Comparison of ENCODE assay signal across 21 cellular contexts in the genomic region with DNA sequence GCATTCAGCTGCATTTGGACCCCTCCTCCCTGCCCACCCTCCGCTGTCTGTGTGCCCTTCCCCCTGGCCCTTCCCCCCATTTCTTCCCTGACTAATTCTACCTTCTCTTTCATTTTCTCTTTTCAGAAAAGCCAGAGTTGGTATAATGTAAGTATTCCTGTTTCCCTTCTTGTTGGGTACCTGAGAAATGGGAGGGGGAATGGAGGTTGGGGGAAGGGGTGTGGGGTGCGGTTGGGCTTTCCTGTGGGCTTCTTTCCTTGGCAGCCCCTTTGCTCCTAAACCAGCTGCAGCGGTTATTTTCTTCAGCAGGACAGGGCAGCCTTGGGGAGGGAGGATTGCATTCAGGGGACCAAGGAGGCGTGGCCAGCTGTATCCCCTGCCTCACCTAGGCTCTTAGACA.
A peak's percentile ranks its signal among the peaks of the same experiment; 100 is the strongest.
DNase-seq lines count a peak whose midpoint lies in the region; ATAC-seq, FAIRE-seq and TF ChIP-seq lines count a peak whose summit lies in the region.
"Had no signal": no experiment of that assay in that cellular context is flagged by ENCODE, and none has a peak within 500 bp of the region (broad histone marks: within the 10 kb centered on the region; RNA-seq: fewer than 3 reads in every experiment).

No MANE protein-coding gene starts in this region.

- peaks cover 82% of the 10 kb centered on the region for H3K4me1 ChIP-seq in A549
- H3K4me1 ChIP-seq in H1 (replicated peaks in 1 of 4; ENCODE audit: control insufficient read depth in 3 of 4, insufficient read depth in 4 of 4, low read length in 3 of 4), result peaks cover 0 to 9% (median under 1%) of the 10 kb centered on the region in 4 experiments; a peak in 4 of 7 replicates

- H3K18ac ChIP-seq in H1 (ENCODE audit: extremely low read depth, low read length), result no peak overlapping the region

- H3K56ac ChIP-seq in H1 (replicated peaks; ENCODE audit: insufficient read length, low read depth, low read length), result no peak overlapping the region

- no peak overlapping the region for H2BK15ac ChIP-seq in H1 (ENCODE audit: low read length)

- H3K4me3 ChIP-seq in A549 (no peak overlapping the region), H7 (ENCODE audit: insufficient read depth, low read depth, low read length) (no peak overlapping the region), H1 (ENCODE audit: extremely low read depth in 1 of 4, insufficient read depth in 2 of 4, low read depth in 3 of 4, low read length in 4 of 4) (no peak overlapping the region)
- H3K4me3 ChIP-seq: GM12878, GM23338 had no signal

- H3K23ac ChIP-seq in H1 (ENCODE audit: insufficient read length), result no peak overlapping the region

- H4K5ac ChIP-seq in H1 (ENCODE audit: insufficient read length, low read depth, low read length), result no peak overlapping the region

- no peak overlapping the region for H3K14ac ChIP-seq in H1 (ENCODE audit: insufficient read length)

- peaks cover 4% of the 10 kb centered on the region; the same call in 1 of the 2 replicates for H3K23me2 ChIP-seq in H1 (ENCODE audit: low read depth, low read length)

- no peak for TF ChIP-seq POLR2A in A549 (IDR thresholded peaks at IDR 0.05; ENCODE audit: low read length)
- no peak for TF ChIP-seq POLR2A in H1 (IDR thresholded peaks at IDR 0.05; ENCODE audit: control extremely low read depth in 1 of 2, low read depth in 2 of 2, low read length in 2 of 2)

- H3K4ac ChIP-seq in H1 (replicated peaks; ENCODE audit: insufficient read length, low read depth, low read length), result no peak overlapping the region

- H3K27me3 ChIP-seq in H7 (ENCODE audit: control insufficient read depth, insufficient read depth, low read length), result no peaks in the 10 kb centered on the region
- no peaks in the 10 kb centered on the region; a peak in 1 of 7 replicates for H3K27me3 ChIP-seq in H1 (replicated peaks in 1 of 4; ENCODE audit: control insufficient read depth in 3 of 4, extremely low read depth in 1 of 4, insufficient read depth in 3 of 4, low read length in 3 of 4)

- ATAC-seq in A549 (no peak), HG03439 (IDR thresholded peaks at IDR 0.05; ENCODE audit: unreplicated experiment) (no peak), HG03469 (IDR thresholded peaks at IDR 0.05; ENCODE audit: unreplicated experiment) (no peak)
- ATAC-seq: GM12878, GM23338 had no signal

- no peak overlapping the region for H2AK5ac ChIP-seq in H1 (ENCODE audit: low read depth, low read length)

- POLR2A ChIA-PET in A549 (lab: Yijun Ruan, JAX) (no interaction called here), H1 (lab: Charles Lee; ENCODE audit: partially characterized antibody) (no interaction called here)

- H3K36me3 ChIP-seq in H7 (replicated peaks; ENCODE audit: control insufficient read depth, insufficient read depth, low read length), result no peaks in the 10 kb centered on the region
- H3K36me3 ChIP-seq in H1 (ENCODE audit: control insufficient read depth in 2 of 4, insufficient read depth in 4 of 4, low read length in 3 of 4), result no peaks in the 10 kb centered on the region; a peak in 1 of 8 replicates

- H2BK120ac ChIP-seq in H1 (replicated peaks; ENCODE audit: low read depth, low read length), result no peak overlapping the region

- H4K91ac ChIP-seq in H1 (replicated peaks; ENCODE audit: insufficient read length, low read length), result no peak overlapping the region

- TF ChIP-seq CTCF in A549 (IDR thresholded peaks at IDR 0.05), result no peak
- TF ChIP-seq CTCF in H1 (IDR thresholded peaks at IDR 0.05; ENCODE audit: control extremely low read depth in 1 of 3, insufficient read depth in 1 of 3, low read depth in 1 of 3, low read length in 3 of 3), result no peak
- no peak for TF ChIP-seq CTCF in GM10266 (IDR thresholded peaks at IDR 0.05; ENCODE audit: control insufficient read depth, insufficient read depth, low read depth, missing control alignments)

- H3K27ac ChIP-seq in A549 (peak overlapping the region; percentile 97), H1 (ENCODE audit: low read depth, low read length) (no peak overlapping the region)
- H3K27ac ChIP-seq: 22Rv1, C4-2B, HL-60, KMS-11 had no signal

- peaks cover 0 to 7% of the 10 kb centered on the region in 2 experiments for H4K20me1 ChIP-seq in H1 (replicated peaks in 1 of 2; ENCODE audit: control insufficient read depth in 1 of 2, insufficient read depth in 2 of 2, low read length in 2 of 2)

- 56% methylated on average over 4 of the region's 4 CpGs for WGBS in A549 (ENCODE audit: missing lambda C conversion rate)
- 90% methylated on average over 3 of the region's 4 CpGs; no CpG with 5 or more reads in 1 of the 2 experiments for WGBS in H1 (ENCODE audit: extremely low coverage in 1 of 2, insufficient coverage in 1 of 2, insufficient read length in 1 of 2, insufficient replicate concordance in 2 of 2, low coverage in 1 of 2, low lambda C conversion rate in 2 of 2, missing lambda C conversion rate in 1 of 2), 2 experiments

- peak overlapping the region; percentile 24; the same call in 1 of the 2 replicates for H2BK5ac ChIP-seq in H1 (ENCODE audit: low read depth, low read length)

- no peaks in the 10 kb centered on the region for H3K79me2 ChIP-seq in H1 (ENCODE audit: control insufficient read depth in 1 of 2, insufficient read depth in 2 of 2, low read length in 2 of 2)

- H2BK20ac ChIP-seq in H1 (ENCODE audit: low read length), result no peak overlapping the region

- DNase-seq in A549 (ENCODE audit: low read depth in 1 of 2, low spot score in 1 of 2) (no peak), GM03348 (ENCODE audit: low spot score) (peak; percentile 39), H7 (peak; percentile 79), H1 (ENCODE audit: low read depth in 1 of 2, low spot score in 2 of 2) (no peak), GM10266 (ENCODE audit: extremely low spot score) (no peak), NCI-H2081 treated with DMSO at 0.1 percent for 48 hours (lab: John Stamatoyannopoulos, UW) (no peak)
- DNase-seq: Caco-2; CD4-positive, alpha-beta T cell; DMS79; GDM1; H9 had no signal

- H3K79me1 ChIP-seq in H1 (ENCODE audit: low read depth, low read length), result peaks cover 5% of the 10 kb centered on the region; the same call in 1 of the 2 replicates

- TF ChIP-seq EP300 in A549 (IDR thresholded peaks at IDR 0.05) (no peak), H1 (IDR thresholded peaks at IDR 0.05; ENCODE audit: borderline replicate concordance in 1 of 2, low read depth in 2 of 2, low read length in 2 of 2) (no peak)

- CTCF ChIA-PET in A549 (lab: Yijun Ruan, JAX) (interaction anchor here (1.1 to 4.3 kb wide), 2 partner anchors 11 to 123 kb away, joined by 4 to 29 read pairs; no protein-coding TSS in a partner anchor), H1 (lab: Charles Lee; ENCODE audit: partially characterized antibody) (interaction anchor here (0.6 to 2.7 kb wide), 7 partner anchors 7 to 637 kb away, joined by 3 to 13 read pairs (median 4); no protein-coding TSS in a partner anchor)

- no peak overlapping the region for H4K8ac ChIP-seq in H1 (ENCODE audit: extremely low read depth, insufficient read depth, low read length)

- H2AFZ ChIP-seq in H1 (ENCODE audit: low read length), result no peak overlapping the region
- H2AFZ ChIP-seq: GM23338 had no signal

- H3K9me3 ChIP-seq in A549 (no peaks in the 10 kb centered on the region), H1 (ENCODE audit: insufficient read depth in 2 of 2, low read depth in 1 of 2, low read length in 1 of 2) (no peaks in the 10 kb centered on the region)
- H3K9me3 ChIP-seq: Caco-2 had no signal

- no peak overlapping the region for H3K9ac ChIP-seq in H1 (replicated peaks in 1 of 4; ENCODE audit: extremely low read depth in 1 of 4, low read depth in 3 of 4, low read length in 3 of 4)
- H3K9ac ChIP-seq: KMS-11 had no signal

- TF ChIP-seq RAD21 in A549 (conservative IDR thresholded peaks at IDR 0.05 in 1 of 2, IDR thresholded peaks at IDR 0.05 in 1 of 2), result no peak
- TF ChIP-seq RAD21 in H1 (IDR thresholded peaks at IDR 0.05 in 1 of 2, conservative IDR thresholded peaks at IDR 0.05 in 1 of 2; ENCODE audit: low read depth in 2 of 2, low read length in 2 of 2), result no peak

- H3K4me2 ChIP-seq in A549, result peak overlapping the region; percentile 93; the same call in 2 of the 3 replicates
- H3K4me2 ChIP-seq in H1 (ENCODE audit: insufficient read depth in 1 of 2, low read depth in 2 of 2, low read length in 2 of 2), result no peak overlapping the region
- H3K4me2 ChIP-seq: GM23338, KMS-11 had no signal

- H2BK12ac ChIP-seq in H1 (ENCODE audit: low read depth, low read length), result 0 out of 2 replicates have a peak overlapping the region, but pooled peaks have one; percentile 17

- FAIRE-seq in A549 (lab: Jason Lieb, UNC) (no peak), H1 (lab: Jason Lieb, UNC) (no peak)
- FAIRE-seq: D721Med, GM12878, GM18507 had no signal

TF ChIP-seq in A549, 52 proteins besides CTCF, POLR2A, EP300 and RAD21:
- no peak for TF ChIP-seq MAFK (IDR thresholded peaks at IDR 0.05; ENCODE audit: partially characterized antibody)

TF ChIP-seq in H1, 55 proteins besides CTCF, POLR2A, EP300 and RAD21:
- no peak for TF ChIP-seq CTBP2 (IDR thresholded peaks at IDR 0.05; ENCODE audit: borderline replicate concordance, insufficient read depth, insufficient read length, low read length)
- TF ChIP-seq EGR1 (IDR thresholded peaks at IDR 0.05; ENCODE audit: borderline replicate concordance, low read depth, low read length), result no peak
- TF ChIP-seq SP2 (IDR thresholded peaks at IDR 0.05; ENCODE audit: low read length), result no peak
- TF ChIP-seq EZH2 (IDR thresholded peaks at IDR 0.05; ENCODE audit: low read depth, low read length, severe bottlenecking), result no peak
- no peak for TF ChIP-seq TCF12 (IDR thresholded peaks at IDR 0.05; ENCODE audit: low read depth, low read length)
- TF ChIP-seq, protein P1, sequence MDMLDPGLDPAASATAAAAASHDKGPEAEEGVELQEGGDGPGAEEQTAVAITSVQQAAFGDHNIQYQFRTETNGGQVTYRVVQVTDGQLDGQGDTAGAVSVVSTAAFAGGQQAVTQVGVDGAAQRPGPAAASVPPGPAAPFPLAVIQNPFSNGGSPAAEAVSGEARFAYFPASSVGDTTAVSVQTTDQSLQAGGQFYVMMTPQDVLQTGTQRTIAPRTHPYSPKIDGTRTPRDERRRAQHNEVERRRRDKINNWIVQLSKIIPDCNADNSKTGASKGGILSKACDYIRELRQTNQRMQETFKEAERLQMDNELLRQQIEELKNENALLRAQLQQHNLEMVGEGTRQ (IDR thresholded peaks at IDR 0.05; ENCODE audit: low read length), result no peak
- no peak for TF ChIP-seq FOSL1 (IDR thresholded peaks at IDR 0.05; ENCODE audit: insufficient read depth, low read depth, low read length)
- TF ChIP-seq TAF7 (optimal IDR thresholded peaks at IDR 0.05; ENCODE audit: borderline replicate concordance, low read depth, low read length), result no peak
- no peak for TF ChIP-seq BRCA1 (IDR thresholded peaks at IDR 0.05; ENCODE audit: low read depth, low read length)
- TF ChIP-seq RXRA (IDR thresholded peaks at IDR 0.05; ENCODE audit: insufficient read depth, low read depth, low read length), result no peak
- no peak for TF ChIP-seq KDM4A (IDR thresholded peaks at IDR 0.05; ENCODE audit: low read depth, low read length, severe bottlenecking)
- TF ChIP-seq SRF (IDR thresholded peaks at IDR 0.05; ENCODE audit: low read depth, low read length), result no peak
- TF ChIP-seq BACH1 (IDR thresholded peaks at IDR 0.05; ENCODE audit: low read length), result no peak
- TF ChIP-seq SP1 (IDR thresholded peaks at IDR 0.05; ENCODE audit: low read depth, low read length), result no peak
TF ChIP-seq in H1: peak in this region for 0.

Comparison
In these comparisons a context has a peak if more than half of its experiments do, and no peak if none do; other contexts are left out.
1. DNase-seq: peak in GM03348 (single experiment) and H7 (single experiment); none in A549 (0 of 2), H1 (0 of 2), GM10266 (single experiment) and NCI-H2081 treated with DMSO at 0.1 percent for 48 hours (single experiment).